ENCODE assay signal across 9 cellular contexts in the genomic region with DNA sequence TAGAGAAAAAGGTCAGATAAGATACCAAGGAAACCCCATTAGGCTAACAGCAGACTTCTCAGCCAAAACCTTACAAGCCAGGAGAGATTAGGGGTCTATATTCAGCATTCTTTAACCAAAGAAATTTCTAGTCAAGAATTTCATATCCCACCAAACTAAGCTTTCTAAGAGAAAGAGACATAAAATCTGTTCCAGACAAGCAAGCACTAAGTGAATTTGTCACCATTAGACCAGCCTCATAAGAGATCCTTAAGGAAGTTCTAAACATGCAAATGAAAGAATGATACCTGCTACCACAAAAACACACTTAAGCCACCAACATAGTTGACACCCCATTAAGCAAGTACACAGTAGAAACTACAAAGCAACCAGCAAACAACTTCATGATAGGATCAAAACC.
"Had no signal": no experiment of that assay in that cellular context is flagged by ENCODE, and none has a peak within 500 bp of the region (broad histone marks: within the 10 kb centered on the region; RNA-seq: fewer than 3 reads in every experiment).

No MANE protein-coding gene starts in this region.

- H3K4me2 ChIP-seq: KMS-11 had no signal

- H3K4me1 Mint-ChIP-seq: IgD-negative memory B cell had no signal

- H3K4me3 ChIP-seq: K562 had no signal

- DNase-seq: IMR-90, Karpas-422, KBM-7, KG1 had no signal

- H3K27ac ChIP-seq: HL-60, KMS-11 had no signal

- ATAC-seq: K562 had no signal

- FAIRE-seq: HTR-8/SVneo, K562 had no signal

- H3K9ac ChIP-seq: KMS-11 had no signal

- H3K36me3 Mint-ChIP-seq: IgD-negative memory B cell had no signal

- H3K27ac Mint-ChIP-seq: IgD-negative memory B cell had no signal
